29 cellular contexts compared by ENCODE assay signal in the genomic region with DNA sequence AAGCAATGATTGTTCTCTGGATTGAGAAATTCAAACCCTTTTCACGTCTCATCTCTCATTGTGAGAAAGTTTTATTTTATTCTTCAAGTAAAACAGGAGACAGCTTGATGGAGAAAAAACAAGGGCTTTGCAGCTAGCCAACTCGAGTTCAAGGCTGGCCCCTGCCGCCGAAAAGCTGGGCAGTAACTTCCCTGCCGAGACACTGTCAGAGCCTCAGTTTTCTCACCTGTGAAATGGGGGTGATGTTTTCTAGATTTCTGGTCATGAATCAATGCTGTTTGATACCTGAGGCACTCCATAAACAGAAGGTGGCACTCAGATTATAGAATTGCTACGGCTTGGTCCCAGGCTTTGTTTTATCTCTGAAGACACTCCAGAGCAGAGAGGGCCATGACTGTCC. TPM values are rescaled to one million over a fixed set of nuclear protein-coding genes. Genes with fewer than 3 reads are reported as not detected.
"Had no signal": no experiment of that assay in that cellular context is flagged by ENCODE, and none has a peak within 500 bp of the region (broad histone marks: within the 10 kb centered on the region; RNA-seq: fewer than 3 reads in every experiment).

No MANE protein-coding gene starts in this region.

- H3K9me3 ChIP-seq: colonic mucosa, pancreas, prostate gland, thyroid gland had no signal

- DNase-seq: activated CD4-positive, alpha-beta T cell treated with anti-CD3 and anti-CD28 coated beads for 48 hours; activated CD4-positive, alpha-beta T cell treated with anti-CD3 and anti-CD28 coated beads, Interleukin-2, amount 50 U/mL, for 48 hours; activated naive CD8-positive, alpha-beta T cell treated with anti-CD3 and anti-CD28 coated beads, Interleukin-2, amount 50 U/mL, for 24 hours; activated T-cell treated with anti-CD3 and anti-CD28 coated beads, Interleukin-2, amount 50 U/mL, for 1 hour; amygdala; colonic mucosa; effector memory CD8-positive, alpha-beta T cell; hippocampal formation; mammary epithelial cell; naive B cell; nephron progenitor cell; stimulated activated CD4-positive, alpha-beta T cell treated with anti-CD3 and anti-CD28 coated beads, Interleukin-1b, Interleukin-23, amount 100 ng/mL, for 48 hours; stimulated activated CD4-positive, alpha-beta T cell treated with anti-CD3 and anti-CD28 coated beads, Interleukin-4, amount 100 ng/mL, for 4 hours; stimulated activated naive CD8-positive, alpha-beta T cell treated with anti-CD3 and anti-CD28 coated beads, Interleukin-15, amount 100 ng/mL, for 72 hours; T-helper 1 cell; thyroid gland had no signal

- FAIRE-seq: endothelial cell of umbilical vein, kidney, pancreas had no signal

- H3K36me3 ChIP-seq: colonic mucosa, pancreas, prostate gland, thyroid gland, upper lobe of right lung had no signal

- ATAC-seq: activated naive CD8-positive, alpha-beta T cell treated with anti-CD3 and anti-CD28 coated beads, Interleukin-2, amount 50 U/mL, for 24 hours; effector memory CD8-positive, alpha-beta T cell; left colon; pancreas; stimulated activated memory B cell treated with anti-CD40 and anti-IgM and Interleukin-4, amounts not matched to agents 10 μg/mL and 1 μg/mL and 100 μg/mL, for 72 hours; stimulated activated naive CD8-positive, alpha-beta T cell treated with anti-CD3 and anti-CD28 coated beads, Interleukin-15, amount 100 ng/mL, for 72 hours; upper lobe of right lung had no signal

- H3K27ac ChIP-seq: colonic mucosa, pancreas, prostate gland, thyroid gland, upper lobe of right lung had no signal

- H3K27me3 ChIP-seq: colonic mucosa, pancreas, thyroid gland, upper lobe of right lung had no signal

- H3K4me3 ChIP-seq: colonic mucosa, dorsolateral prefrontal cortex, pancreas, prostate gland, smooth muscle cell, thyroid gland, upper lobe of right lung had no signal

- H3K4me2 ChIP-seq: smooth muscle cell had no signal

- H3K4me1 ChIP-seq: colonic mucosa, pancreas, prostate gland, thyroid gland, upper lobe of right lung had no signal

RNA-seq across cellular contexts. Expression of a gene that starts 33.3 kb away (rescaled TPM):
- total RNA-seq: colonic mucosa, endothelial cell of umbilical vein, fibroblast of lung, fibroblast of villous mesenchyme, kidney, left colon, liver, mammary epithelial cell, pancreas, smooth muscle cell, upper lobe of right lung had no signal
- polyA plus RNA-seq: endothelial cell of umbilical vein, esophagus, fibroblast of lung, liver, mammary epithelial cell, pancreas, smooth muscle cell had no signal
